In genomic region chr10:101570764-101571572, GRCh38 we compare ENCODE assay signal across 7 cellular contexts. TPM values are rescaled to one million over a fixed set of nuclear protein-coding genes. Genes with fewer than 3 reads are reported as not detected.
A peak's percentile ranks its signal among the peaks of the same experiment; 100 is the strongest.
DNase-seq lines count a peak whose midpoint lies in the region; ATAC-seq and TF ChIP-seq lines count a peak whose summit lies in the region.

No MANE protein-coding gene starts in this region.

- WGBS in GM23248 (ENCODE audit: low coverage in 1 of 2, low lambda C conversion rate in 2 of 2, missing lambda C conversion rate in 2 of 2), 2 experiments, result 34 to 52% methylated on average over 17 to 22 of the region's 22 CpGs
- WGBS in esophagus squamous epithelium, 2 donors, result 32 to 58% methylated on average over 5 to 12 of the region's 22 CpGs

- H3K27me3 ChIP-seq in GM23248 (replicated peaks; ENCODE audit: insufficient read depth) (peaks cover 22% of the 10 kb centered on the region), esophagus squamous epithelium (peaks cover 0 to 55% (median 12%) of the 10 kb centered on the region in 4 donors), neutrophil (peaks cover 51% of the 10 kb centered on the region)

- H3K9ac ChIP-seq in GM23248, result peak overlapping the region; percentile 65

- H3K79me2 ChIP-seq in GM23248 (ENCODE audit: insufficient read depth), result no peaks in the 10 kb centered on the region

- H3K4me3 ChIP-seq in GM23248 (peak overlapping the region; percentile 70), esophagus squamous epithelium (peak overlapping the region in 3 of 4 donors; percentile 64 to 74 (median 67)), neutrophil (ENCODE audit: low read depth in 1 of 2, low read length in 1 of 2) (peak overlapping the region; percentile 61)

- TF ChIP-seq POLR2A in esophagus squamous epithelium (IDR thresholded peaks at IDR 0.05) (no peak), GM18505 (IDR thresholded peaks at IDR 0.05; ENCODE audit: borderline replicate concordance, extremely low read depth, insufficient read depth, insufficient read length) (no peak)

- H3K27ac ChIP-seq in GM23248 (no peak overlapping the region), esophagus squamous epithelium (peak overlapping the region in 1 of 4 donors; percentile 74), neutrophil (no peak overlapping the region)

- H4K20me1 ChIP-seq in GM23248 (ENCODE audit: insufficient read depth), result no peaks in the 10 kb centered on the region

- no peaks in the 10 kb centered on the region for H3F3A ChIP-seq in GM23248 (ENCODE audit: insufficient read depth)

- H3K36me3 ChIP-seq in GM23248 (ENCODE audit: low read depth) (no peaks in the 10 kb centered on the region), esophagus squamous epithelium (no peaks in the 10 kb centered on the region), neutrophil (no peaks in the 10 kb centered on the region)

- ATAC-seq in GM18505 (IDR thresholded peaks at IDR 0.05; ENCODE audit: unreplicated experiment), result no peak

- intact Hi-C loops in esophagus squamous epithelium (cut with DNase I), result loop anchor here (10.0 kb wide), 1 partner anchor 276 kb away; no protein-coding TSS in a partner anchor

- H3K4me2 ChIP-seq in GM23248 (ENCODE audit: unreplicated experiment), result peak overlapping the region; percentile 83

- H3K9me2 ChIP-seq in GM23248 (ENCODE audit: insufficient read depth), result no peaks in the 10 kb centered on the region

- in situ Hi-C loops in GM23248 (cut with MboI), result no loop called here

- DNase-seq in GM23248 (no peak), RKO (ENCODE audit: low spot score) (peak; percentile 57), esophagus squamous epithelium (lab: John Stamatoyannopoulos, UW) (no peak), SIG-M5 (lab: John Stamatoyannopoulos, UW) (no peak)
- DNase-seq in stimulated activated CD4-positive, alpha-beta T cell treated with anti-CD3 and anti-CD28 coated beads, Interleukin-4, amount 100 ng/mL, for 1 hour, result no peak

- no peak for TF ChIP-seq CTCF in esophagus squamous epithelium (IDR thresholded peaks at IDR 0.05)
- no peak for TF ChIP-seq CTCF in neutrophil (IDR thresholded peaks at IDR 0.05)

- H3K9me3 ChIP-seq in GM23248 (ENCODE audit: low read depth) (no peaks in the 10 kb centered on the region), esophagus squamous epithelium (peaks cover 0 to 12% (median 7%) of the 10 kb centered on the region in 3 donors), neutrophil (no peaks in the 10 kb centered on the region)

- H2AFZ ChIP-seq in GM23248, result peak overlapping the region; percentile 84

- H3K4me1 ChIP-seq in GM23248 (ENCODE audit: insufficient read depth) (no peaks in the 10 kb centered on the region), esophagus squamous epithelium (peaks cover 19 to 32% (median 22%) of the 10 kb centered on the region in 3 donors), neutrophil (ENCODE audit: control insufficient read depth in 1 of 2, insufficient read depth in 1 of 2, low read depth in 1 of 2, low read length in 1 of 2) (peaks cover 10 to 16% of the 10 kb centered on the region in 2 experiments)

RNA-seq across cellular contexts. Expression of gene POLL, which starts 17.1 kb away (rescaled TPM):
- 8.5 and 13.1 TPM in 2 replicates for total RNA-seq in GM23248 (2014; rRNA removed; shearing (Covaris generic))
- 11.5 and 12.1 TPM in 2 replicates for polyA plus RNA-seq in GM23248 (2016; fragmentation: Nextera tagmentation; extraction: Ambion mirVana)
- total RNA-seq in esophagus squamous epithelium, result 10 to 100 TPM; 10.5 to 23.7 (median 15.0) TPM

RNA-seq across cellular contexts. Expression of gene DPCD, which starts 17.2 kb away (rescaled TPM):
- total RNA-seq in GM23248 (2014; rRNA removed; shearing (Covaris generic)), result 29.2 and 57.9 TPM in 2 replicates
- 59.9 and 65.6 TPM in 2 replicates for polyA plus RNA-seq in GM23248 (2016; fragmentation: Nextera tagmentation; extraction: Ambion mirVana)
- total RNA-seq in esophagus squamous epithelium, result 10 to 100 TPM; 17.4 to 37.9 (median 28.3) TPM
